1 cellular context compared by ENCODE assay signal in genomic region chr2:24451805-24452498, GRCh38.
TF ChIP-seq lines count a peak whose summit lies in the region.

No MANE protein-coding gene starts in this region.

TF ChIP-seq in WTC11, 78 proteins besides CTCF, POLR2A, EP300 and RAD21 (continued from another document):
- TF ChIP-seq ZNF532 (CRISPR knock-in tag; IDR thresholded peaks at IDR 0.05; ENCODE audit: borderline replicate concordance) (no peak), ZBTB21 (CRISPR knock-in tag; IDR thresholded peaks at IDR 0.05; ENCODE audit: borderline replicate concordance) (no peak), PRDM15 (CRISPR knock-in tag; IDR thresholded peaks at IDR 0.05) (no peak), ATF2 (CRISPR knock-in tag; IDR thresholded peaks at IDR 0.05; ENCODE audit: borderline replicate concordance, low read depth) (no peak), RELA (CRISPR knock-in tag; IDR thresholded peaks at IDR 0.05; ENCODE audit: borderline replicate concordance) (no peak)
